In genomic region chr22:40701259-40701658, GRCh38 we compare ENCODE assay signal across 1 cellular context. TPM values are rescaled to one million over a fixed set of nuclear protein-coding genes. Genes with fewer than 3 reads are reported as not detected.
"Had no signal": no experiment of that assay in that cellular context is flagged by ENCODE, and none has a peak within 500 bp of the region (broad histone marks: within the 10 kb centered on the region; RNA-seq: fewer than 3 reads in every experiment).

No MANE protein-coding gene starts in this region.

RNA-seq across cellular contexts. Expression of gene MCHR1, which starts 22.0 kb away (rescaled TPM):
- polyA plus RNA-seq: IgD-negative memory B cell had no signal
